ENCODE assay signal across 8 cellular contexts in the genomic region with DNA sequence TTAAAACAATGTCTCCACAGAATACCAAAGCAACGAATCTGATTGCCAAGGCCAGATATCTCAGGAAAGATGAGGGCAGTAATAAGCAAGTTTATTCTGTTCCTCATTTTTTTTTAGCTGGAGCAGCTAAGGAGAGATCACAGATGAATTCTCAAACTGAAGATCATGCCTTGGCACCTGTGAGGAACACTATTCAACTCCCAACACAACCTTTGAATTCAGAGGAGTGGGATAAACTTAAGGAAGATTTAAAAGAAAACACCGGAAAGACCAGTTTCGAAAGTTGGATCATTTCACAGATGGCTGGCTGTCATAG. TPM values are rescaled to one million over a fixed set of nuclear protein-coding genes. Genes with fewer than 3 reads are reported as not detected.
DNase-seq lines count a peak whose midpoint lies in the region; ATAC-seq and TF ChIP-seq lines count a peak whose summit lies in the region.

No MANE protein-coding gene starts in this region.

- no peaks in the 10 kb centered on the region for H3K9me3 ChIP-seq in thoracic aorta

- DNase-seq in activated CD4-positive, alpha-beta T cell treated with anti-CD3 and anti-CD28 coated beads, Interleukin-2, amount 10 ng/mL, durations not matched to agents 7 days and 5 days: no peak
- DNase-seq in activated CD4-positive, alpha-beta T cell treated with anti-CD3 and anti-CD28 coated beads, Interleukin-2, amount 50 U/mL, for 1 hour: no peak
- DNase-seq in activated naive CD4-positive, alpha-beta T cell treated with anti-CD3 and anti-CD28 coated beads, Interleukin-2, amount 50 U/mL, for 72 hours (ENCODE audit: low spot score in 2 of 2): no peak
- DNase-seq in kidney epithelial cell (ENCODE audit: low read depth) (no peak), thoracic aorta (ENCODE audit: low spot score) (no peak), UCSD-AML1 (lab: John Stamatoyannopoulos, UW; ENCODE audit: unreplicated experiment) (no peak), NCI-H69 (lab: John Stamatoyannopoulos, UW) (no peak)

- no peak for ATAC-seq in activated naive CD4-positive, alpha-beta T cell treated with anti-CD3 and anti-CD28 coated beads, Interleukin-2, amount 50 U/mL, for 72 hours
- ATAC-seq in thoracic aorta (ENCODE audit: insufficient number of reproducible peaks, low FRiP score, low read depth) (no peak), HG03135 (IDR thresholded peaks at IDR 0.05; ENCODE audit: unreplicated experiment) (no peak)

- no peaks in the 10 kb centered on the region for H3K27me3 Mint-ChIP-seq in activated CD4-positive, alpha-beta T cell treated with anti-CD3 and anti-CD28 coated beads, Interleukin-2, amount 10 ng/mL, durations not matched to agents 7 days and 5 days

- POLR2A ChIA-PET in activated CD4-positive, alpha-beta T cell treated with anti-CD3 and anti-CD28 coated beads, Interleukin-2, amount 10 ng/mL, durations not matched to agents 7 days and 5 days (lab: Charles Lee): interaction anchor here (1.3 kb wide), 1 partner anchor 9 kb away, joined by 3 read pairs; no protein-coding TSS in a partner anchor

- H3K36me3 ChIP-seq in kidney epithelial cell (ENCODE audit: control insufficient read depth, insufficient read depth, low read length) (no peaks in the 10 kb centered on the region), thoracic aorta (no peaks in the 10 kb centered on the region)

- peaks cover 55% of the 10 kb centered on the region for H3K4me1 Mint-ChIP-seq in activated CD4-positive, alpha-beta T cell treated with anti-CD3 and anti-CD28 coated beads, Interleukin-2, amount 10 ng/mL, durations not matched to agents 7 days and 5 days

- peak overlapping the region; percentile 96 to 98 for H3K27ac ChIP-seq in thoracic aorta

- H3K27me3 ChIP-seq in kidney epithelial cell (ENCODE audit: control insufficient read depth, insufficient read depth, low read length) (no peaks in the 10 kb centered on the region), thoracic aorta (replicated peaks; ENCODE audit: insufficient read depth) (no peaks in the 10 kb centered on the region)

- TF ChIP-seq CTCF in kidney epithelial cell (IDR thresholded peaks at IDR 0.05; ENCODE audit: insufficient read depth, low read length, poor library complexity, severe bottlenecking): no peak
- TF ChIP-seq CTCF in thoracic aorta (IDR thresholded peaks at IDR 0.05): no peak

- H3K4me1 ChIP-seq in thoracic aorta (ENCODE audit: control insufficient read depth in 1 of 2, low read depth in 2 of 2): peaks cover 5 to 44% of the 10 kb centered on the region in 2 donors

- H3K4me3 ChIP-seq in kidney epithelial cell (ENCODE audit: low read depth, low read length): peak overlapping the region; percentile 77
- H3K4me3 ChIP-seq in thoracic aorta: peak overlapping the region; percentile 89

- CTCF ChIA-PET in activated CD4-positive, alpha-beta T cell treated with anti-CD3 and anti-CD28 coated beads, Interleukin-2, amount 10 ng/mL, durations not matched to agents 7 days and 5 days (lab: Charles Lee): interaction anchor here (0.6 to 3.5 kb wide), 8 partner anchors 11 to 299 kb away, joined by 3 to 14 read pairs (median 4); a partner anchor contains a TSS

- H3K9me3 Mint-ChIP-seq in activated CD4-positive, alpha-beta T cell treated with anti-CD3 and anti-CD28 coated beads, Interleukin-2, amount 10 ng/mL, durations not matched to agents 7 days and 5 days: no peaks in the 10 kb centered on the region
- no peaks in the 10 kb centered on the region for H3K9me3 Mint-ChIP-seq in activated naive CD4-positive, alpha-beta T cell treated with anti-CD3 and anti-CD28 coated beads, Interleukin-2, amount 50 U/mL, for 72 hours

- peak overlapping the region; percentile 100 for H3K27ac Mint-ChIP-seq in activated CD4-positive, alpha-beta T cell treated with anti-CD3 and anti-CD28 coated beads, Interleukin-2, amount 10 ng/mL, durations not matched to agents 7 days and 5 days
- H3K27ac Mint-ChIP-seq in activated naive CD4-positive, alpha-beta T cell treated with anti-CD3 and anti-CD28 coated beads, Interleukin-2, amount 50 U/mL, for 72 hours: peak overlapping the region; percentile 99

- H3K36me3 Mint-ChIP-seq in activated CD4-positive, alpha-beta T cell treated with anti-CD3 and anti-CD28 coated beads, Interleukin-2, amount 10 ng/mL, durations not matched to agents 7 days and 5 days (ENCODE audit: low read depth): peaks cover 38% of the 10 kb centered on the region
- H3K36me3 Mint-ChIP-seq in activated naive CD4-positive, alpha-beta T cell treated with anti-CD3 and anti-CD28 coated beads, Interleukin-2, amount 50 U/mL, for 72 hours: peaks cover 33 to 59% of the 10 kb centered on the region in 2 donors

- peak overlapping the region; percentile 96 for H3K4me3 Mint-ChIP-seq in activated CD4-positive, alpha-beta T cell treated with anti-CD3 and anti-CD28 coated beads, Interleukin-2, amount 10 ng/mL, durations not matched to agents 7 days and 5 days

RNA-seq across cellular contexts. Expression of a gene that starts 1.0 kb away (rescaled TPM):
- 10 to 100 TPM; 40.2 to 46.0 TPM for total RNA-seq in activated CD4-positive, alpha-beta T cell treated with anti-CD3 and anti-CD28 coated beads, Interleukin-2, amount 10 ng/mL, durations not matched to agents 7 days and 5 days
- total RNA-seq in activated naive CD4-positive, alpha-beta T cell treated with anti-CD3 and anti-CD28 coated beads, Interleukin-2, amount 50 U/mL, for 72 hours: 10 to 100 TPM; 49.3 to 51.9 TPM
- 40.0 and 46.8 TPM in 2 replicates for total RNA-seq in kidney epithelial cell
- total RNA-seq in thoracic aorta: 10 to 100 TPM; 18.1 to 43.6 TPM

RNA-seq across cellular contexts. Expression of a gene that starts 1.6 kb away (rescaled TPM):
- 10 to 100 TPM; 37.4 to 41.3 TPM for total RNA-seq in activated CD4-positive, alpha-beta T cell treated with anti-CD3 and anti-CD28 coated beads, Interleukin-2, amount 10 ng/mL, durations not matched to agents 7 days and 5 days
- 10 to 100 TPM; 40.3 to 57.2 TPM for total RNA-seq in activated naive CD4-positive, alpha-beta T cell treated with anti-CD3 and anti-CD28 coated beads, Interleukin-2, amount 50 U/mL, for 72 hours
- total RNA-seq in kidney epithelial cell (35.3 and 39.4 TPM in 2 replicates), thoracic aorta (10 to 100 TPM; 29.5 to 31.6 TPM)
